ENCODE assay signal across 9 cellular contexts in the genomic region with DNA sequence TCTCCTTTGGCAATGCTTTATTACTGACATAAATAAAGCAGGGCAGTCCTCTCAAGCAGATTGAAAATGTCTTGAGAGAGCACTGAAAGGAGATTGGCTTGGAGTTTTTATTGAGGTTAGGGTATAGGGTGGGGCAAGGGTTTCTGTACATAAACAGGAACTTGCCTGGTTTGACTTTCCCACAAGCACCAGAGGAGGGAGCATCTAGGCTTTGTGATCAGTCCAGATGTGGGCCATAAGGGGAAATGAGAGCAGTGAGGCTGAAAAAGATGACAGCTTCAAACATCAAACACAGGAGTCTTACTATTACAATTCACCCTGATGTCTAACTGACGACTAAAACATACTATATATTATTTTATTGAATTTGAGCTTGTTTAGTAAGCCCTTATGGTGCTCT.
DNase-seq lines count a peak whose midpoint lies in the region; ATAC-seq, FAIRE-seq and TF ChIP-seq lines count a peak whose summit lies in the region.
"Had no signal": no experiment of that assay in that cellular context is flagged by ENCODE, and none has a peak within 500 bp of the region (broad histone marks: within the 10 kb centered on the region; RNA-seq: fewer than 3 reads in every experiment).

No MANE protein-coding gene starts in this region.

- H3K4me1 ChIP-seq in mesenchymal stem cell (ENCODE audit: control insufficient read depth, insufficient read depth, low read depth, low read length) (no peaks in the 10 kb centered on the region), endodermal cell (ENCODE audit: control insufficient read depth, insufficient read depth, low read length) (peaks cover 2% of the 10 kb centered on the region)

- DNase-seq in activated CD4-positive, alpha-beta T cell treated with anti-CD3 and anti-CD28 coated beads for 36 hours = peak; percentile 6
- no peak for DNase-seq in activated CD4-positive, alpha-beta T cell treated with anti-CD3 and anti-CD28 coated beads, Interleukin-2, amount 50 U/mL, for 48 hours
- DNase-seq in MV-4-11 (lab: John Stamatoyannopoulos, UW) = peak; percentile 95
- peak; percentile 19 for DNase-seq in mesenchymal stem cell
- no peak for DNase-seq in NCI-H1092 treated with DMSO at 0.1 percent for 48 hours (lab: John Stamatoyannopoulos, UW)
- no peak for DNase-seq in HTR-8/SVneo (ENCODE audit: insufficient read length, low spot score)
- DNase-seq in endodermal cell = no peak
- DNase-seq: stimulated activated CD4-positive, alpha-beta T cell treated with anti-CD3 and anti-CD28 coated beads, Interleukin-4, amount 100 ng/mL, for 24 hours had no signal

- H3K18ac ChIP-seq in mesenchymal stem cell (ENCODE audit: low read depth in 1 of 2, low read length in 2 of 2) = no peak overlapping the region

- no peak overlapping the region for H3K4me3 ChIP-seq in mesenchymal stem cell (ENCODE audit: insufficient read depth in 1 of 2, low read depth in 1 of 2, low read length in 2 of 2)
- no peak overlapping the region for H3K4me3 ChIP-seq in endodermal cell (ENCODE audit: low read length)

- no peak overlapping the region for H4K91ac ChIP-seq in mesenchymal stem cell (ENCODE audit: low read length)

- H3K14ac ChIP-seq in mesenchymal stem cell (ENCODE audit: low read length in 2 of 2) = no peak overlapping the region

- POLR2A ChIA-PET in activated CD4-positive, alpha-beta T cell treated with anti-CD3 and anti-CD28 coated beads for 36 hours (lab: Charles Lee) = no interaction called here

- intact Hi-C loops in activated CD4-positive, alpha-beta T cell treated with anti-CD3 and anti-CD28 coated beads for 36 hours (cut with DNase I, micrococcal nuclease) = loop anchor here (5.0 kb wide), 1 partner anchor 281 kb away; no protein-coding TSS in a partner anchor

- no peak overlapping the region for H3K23ac ChIP-seq in mesenchymal stem cell (ENCODE audit: low read length in 2 of 2)

- no peak overlapping the region for H2BK5ac ChIP-seq in mesenchymal stem cell (ENCODE audit: low read depth, low read length, poor library complexity, severe bottlenecking)

- no CpG with 5 or more reads among the region's 1 CpG for WGBS in mesenchymal stem cell
- WGBS in endodermal cell (ENCODE audit: insufficient coverage in 1 of 2, insufficient read length in 1 of 2), 2 experiments = no CpG with 5 or more reads among the region's 1 CpG

- H3K9me3 ChIP-seq in mesenchymal stem cell (ENCODE audit: control insufficient read depth, low read length) (no peaks in the 10 kb centered on the region), endodermal cell (ENCODE audit: control insufficient read depth, low read length) (peaks cover 41% of the 10 kb centered on the region)

- FAIRE-seq in HTR-8/SVneo (lab: Jason Lieb, UNC) = no peak

- no peak overlapping the region for H2BK15ac ChIP-seq in mesenchymal stem cell (ENCODE audit: low read depth, poor library complexity, severe bottlenecking)

- no peaks in the 10 kb centered on the region for H3K27me3 Mint-ChIP-seq in activated CD4-positive, alpha-beta T cell treated with anti-CD3 and anti-CD28 coated beads for 36 hours
- no peaks in the 10 kb centered on the region for H3K27me3 Mint-ChIP-seq in endodermal cell (ENCODE audit: insufficient read depth)

- H3K36me3 ChIP-seq in mesenchymal stem cell (ENCODE audit: control insufficient read depth in 1 of 2, insufficient read depth in 2 of 2, low read depth in 1 of 2, low read length in 2 of 2) = no peaks in the 10 kb centered on the region
- no peaks in the 10 kb centered on the region for H3K36me3 ChIP-seq in endodermal cell (ENCODE audit: control insufficient read depth, insufficient read depth, low read length)

- no peak overlapping the region for H2AFZ ChIP-seq in mesenchymal stem cell (ENCODE audit: low read depth, low read length)

- H3K27ac Mint-ChIP-seq in activated CD4-positive, alpha-beta T cell treated with anti-CD3 and anti-CD28 coated beads for 36 hours = no peak overlapping the region
- H3K27ac Mint-ChIP-seq in endodermal cell = no peak overlapping the region

- no peak overlapping the region for H4K8ac ChIP-seq in mesenchymal stem cell (ENCODE audit: low read length)

- H3K4ac ChIP-seq in mesenchymal stem cell (ENCODE audit: low read depth in 1 of 2, low read length in 2 of 2) = no peak overlapping the region

- H2BK12ac ChIP-seq in mesenchymal stem cell (ENCODE audit: low read length in 2 of 2) = no peak overlapping the region

- peak; percentile 66 for ATAC-seq in activated CD4-positive, alpha-beta T cell treated with anti-CD3 and anti-CD28 coated beads for 36 hours
- ATAC-seq in HG02642 (IDR thresholded peaks at IDR 0.05; ENCODE audit: poor library complexity, unreplicated experiment) = peak; percentile 86

- H3K9ac ChIP-seq in mesenchymal stem cell (ENCODE audit: low read length) (no peak overlapping the region), endodermal cell (ENCODE audit: extremely low read depth, low read length, poor library complexity, severe bottlenecking) (no peak overlapping the region)

- H3K9me3 Mint-ChIP-seq in activated CD4-positive, alpha-beta T cell treated with anti-CD3 and anti-CD28 coated beads for 36 hours (ENCODE audit: low read depth) = peaks cover 8% of the 10 kb centered on the region
- peaks cover 15% of the 10 kb centered on the region for H3K9me3 Mint-ChIP-seq in endodermal cell

- H3K4me3 Mint-ChIP-seq in activated CD4-positive, alpha-beta T cell treated with anti-CD3 and anti-CD28 coated beads for 36 hours = no peak overlapping the region
- H3K4me3 Mint-ChIP-seq in endodermal cell = no peak overlapping the region

- no peak overlapping the region for H2BK120ac ChIP-seq in mesenchymal stem cell (ENCODE audit: low read depth, low read length)

- H3K36me3 Mint-ChIP-seq in activated CD4-positive, alpha-beta T cell treated with anti-CD3 and anti-CD28 coated beads for 36 hours (ENCODE audit: low read depth) = no peaks in the 10 kb centered on the region
- H3K36me3 Mint-ChIP-seq in endodermal cell (ENCODE audit: low read depth) = peaks cover 4% of the 10 kb centered on the region

- no peak overlapping the region for H3K27ac ChIP-seq in mesenchymal stem cell (ENCODE audit: low read length, poor library complexity, severe bottlenecking)
- H3K27ac ChIP-seq in endodermal cell (ENCODE audit: low read depth, low read length) = no peak overlapping the region

- no peak overlapping the region for H2AK5ac ChIP-seq in mesenchymal stem cell (ENCODE audit: low read length, severe bottlenecking)

- H3K27me3 ChIP-seq in mesenchymal stem cell (ENCODE audit: control insufficient read depth in 1 of 2, insufficient read depth in 1 of 2, low read length in 2 of 2) (no peaks in the 10 kb centered on the region), endodermal cell (ENCODE audit: control insufficient read depth, insufficient read depth, low read length, poor library complexity, severe bottlenecking) (no peaks in the 10 kb centered on the region)

- H3K4me2 ChIP-seq in mesenchymal stem cell (ENCODE audit: low read length, poor library complexity, severe bottlenecking) = no peak overlapping the region

- H3K79me1 ChIP-seq in mesenchymal stem cell (replicated peaks; ENCODE audit: low read length, poor library complexity, severe bottlenecking) = no peaks in the 10 kb centered on the region

- TF ChIP-seq CTCF in endodermal cell (conservative IDR thresholded peaks at IDR 0.05) = no peak

- H3K4me1 Mint-ChIP-seq in activated CD4-positive, alpha-beta T cell treated with anti-CD3 and anti-CD28 coated beads for 36 hours = peaks cover 14% of the 10 kb centered on the region
- H3K4me1 Mint-ChIP-seq in endodermal cell = peaks cover 16% of the 10 kb centered on the region

- CTCF ChIA-PET in activated CD4-positive, alpha-beta T cell treated with anti-CD3 and anti-CD28 coated beads for 36 hours (lab: Charles Lee) = interaction anchor here (0.7 kb wide), 2 partner anchors 24 to 30 kb away, joined by 3 to 4 read pairs; no protein-coding TSS in a partner anchor

Comparison
In these comparisons a context has a peak if more than half of its experiments do, and no peak if none do; other contexts are left out.
1. DNase-seq: peak in activated CD4-positive, alpha-beta T cell treated with anti-CD3 and anti-CD28 coated beads for 36 hours (single experiment), MV-4-11 (single experiment) and mesenchymal stem cell (single experiment); none in activated CD4-positive, alpha-beta T cell treated with anti-CD3 and anti-CD28 coated beads, Interleukin-2, amount 50 U/mL, for 48 hours (0 of 2), NCI-H1092 treated with DMSO at 0.1 percent for 48 hours (single experiment), HTR-8/SVneo (single experiment) and endodermal cell (single experiment).